20 cellular contexts compared by ENCODE assay signal in genomic region chr10:31999261-31999660, GRCh38. TPM values are rescaled to one million over a fixed set of nuclear protein-coding genes. Genes with fewer than 3 reads are reported as not detected.
A peak's percentile ranks its signal among the peaks of the same experiment; 100 is the strongest.
DNase-seq lines count a peak whose midpoint lies in the region; ATAC-seq, FAIRE-seq and TF ChIP-seq lines count a peak whose summit lies in the region.
"Had no signal": no experiment of that assay in that cellular context is flagged by ENCODE, and none has a peak within 500 bp of the region (broad histone marks: within the 10 kb centered on the region; RNA-seq: fewer than 3 reads in every experiment).

No MANE protein-coding gene starts in this region.

- no peak overlapping the region for H2AFZ ChIP-seq in SK-N-SH (ENCODE audit: low read depth)
- no peak overlapping the region for H2AFZ ChIP-seq in keratinocyte (ENCODE audit: control insufficient read depth, low read length)

- peak; percentile 20 for FAIRE-seq in keratinocyte (lab: Jason Lieb, UNC)
- FAIRE-seq: GM12892, GM18507, H1 had no signal

- TF ChIP-seq EP300 in SK-N-SH (IDR thresholded peaks at IDR 0.05; ENCODE audit: borderline replicate concordance in 1 of 2, low read depth in 1 of 2, low read length in 1 of 2): no peak

- H4K20me1 ChIP-seq in SK-N-SH (ENCODE audit: insufficient read depth): no peaks in the 10 kb centered on the region
- no peaks in the 10 kb centered on the region for H4K20me1 ChIP-seq in keratinocyte (ENCODE audit: control insufficient read depth, extremely low read depth, insufficient read depth, low read length)

- no peak for TF ChIP-seq RAD21 in SK-N-SH (IDR thresholded peaks at IDR 0.05; ENCODE audit: low read length)

- CTCF ChIA-PET in SK-N-SH (lab: Yijun Ruan, JAX): interaction anchor here (1.0 to 1.1 kb wide), 2 partner anchors 9 to 137 kb away, joined by 3 read pairs; no protein-coding TSS in a partner anchor

- TF ChIP-seq CTCF in SK-N-SH (IDR thresholded peaks at IDR 0.05): no peak
- TF ChIP-seq CTCF in keratinocyte (optimal IDR thresholded peaks at IDR 0.05 in 1 of 3, IDR thresholded peaks at IDR 0.05 in 1 of 3, conservative IDR thresholded peaks at IDR 0.05 in 1 of 3; ENCODE audit: extremely low read depth in 1 of 3, insufficient read depth in 2 of 3, low read length in 3 of 3): no peak

- no peaks in the 10 kb centered on the region for H3K9me1 ChIP-seq in keratinocyte (ENCODE audit: control insufficient read depth, extremely low read depth, insufficient read depth, low read length)

- H3K9me3 ChIP-seq in SK-N-SH (no peaks in the 10 kb centered on the region), keratinocyte (ENCODE audit: control insufficient read depth, low read depth, low read length) (no peaks in the 10 kb centered on the region)
- H3K9me3 ChIP-seq: Caco-2 had no signal

- H3K4me2 ChIP-seq in SK-N-SH (no peak overlapping the region), keratinocyte (ENCODE audit: control insufficient read depth, extremely low read depth, insufficient read depth, low read depth, low read length) (no peak overlapping the region)

- dilution Hi-C loops in keratinocyte (cut with MboI; ENCODE audit: extremely low pct_ligation_motif_present, low sequenced_read_pairs): no loop called here

- peaks cover 3% of the 10 kb centered on the region for H3F3A ChIP-seq in SK-N-SH (replicated peaks; ENCODE audit: insufficient read depth)

- H3K4me3 ChIP-seq in SK-N-SH (ENCODE audit: low read depth in 2 of 2, low read length in 1 of 2) (no peak overlapping the region), keratinocyte (ENCODE audit: control insufficient read depth in 2 of 3, extremely low read depth in 1 of 3, insufficient read depth in 2 of 3, low read depth in 1 of 3, low read length in 3 of 3) (no peak overlapping the region)

- no peaks in the 10 kb centered on the region; the same call in 1 of the 2 replicates for H3K79me2 ChIP-seq in SK-N-SH (ENCODE audit: insufficient read depth)
- no peaks in the 10 kb centered on the region for H3K79me2 ChIP-seq in keratinocyte (ENCODE audit: control insufficient read depth, insufficient read depth, low read length)

- no peak overlapping the region for H3K27ac ChIP-seq in SK-N-SH (ENCODE audit: low read depth in 2 of 2, low read length in 1 of 2)
- H3K27ac ChIP-seq in keratinocyte (ENCODE audit: control insufficient read depth, insufficient read depth, low read length): no peak overlapping the region
- H3K27ac ChIP-seq: 22Rv1 had no signal

- H3K36me3 ChIP-seq in SK-N-SH (replicated peaks in 1 of 2; ENCODE audit: control insufficient read depth in 1 of 2, insufficient read depth in 2 of 2, low read length in 1 of 2) (no peaks in the 10 kb centered on the region), keratinocyte (ENCODE audit: control insufficient read depth in 2 of 2, extremely low read depth in 1 of 2, insufficient read depth in 2 of 2, low read length in 2 of 2) (no peaks in the 10 kb centered on the region)

- ATAC-seq in SK-N-SH treated with all-trans-retinoic acid at 6 μM for 48 hours (no peak; the same call in 2 of the 3 replicates), GM21717 (IDR thresholded peaks at IDR 0.05; ENCODE audit: unreplicated experiment) (no peak), GM21737 (IDR thresholded peaks at IDR 0.05; ENCODE audit: unreplicated experiment) (no peak)

- H3K9me2 ChIP-seq in SK-N-SH: no peaks in the 10 kb centered on the region

- H3K27me3 ChIP-seq in SK-N-SH (ENCODE audit: insufficient read depth): no peaks in the 10 kb centered on the region
- H3K27me3 ChIP-seq in keratinocyte (ENCODE audit: control insufficient read depth, extremely low read depth, insufficient read depth, low read length): no peaks in the 10 kb centered on the region

- WGBS in SK-N-SH (ENCODE audit: low lambda C conversion rate): 55% methylated on average over 1 of the region's 1 CpG

- DNase-seq in SK-N-SH (no peak), amniotic epithelial cell (ENCODE audit: low read depth) (peak; percentile 11), keratinocyte (ENCODE audit: low read depth, low spot score) (no peak), NCI-H2227 treated with DMSO at 0.1 percent for 48 hours (lab: John Stamatoyannopoulos, UW) (no peak), NK-92 (lab: John Stamatoyannopoulos, UW; ENCODE audit: unreplicated experiment) (no peak)
- DNase-seq: Caco-2, IMR-90, Karpas-422, MM.1S, NCI-H1092, NCI-H1436 treated with DMSO at 0.1 percent for 48 hours, NCI-H2029, NCI-H526 had no signal

- H3K4me1 ChIP-seq in SK-N-SH (ENCODE audit: control insufficient read depth in 1 of 2, insufficient read depth in 2 of 2, low read depth in 1 of 2, low read length in 1 of 2) (peaks cover 0 to 5% of the 10 kb centered on the region in 2 experiments; a peak in 1 of 4 replicates), keratinocyte (ENCODE audit: control insufficient read depth, extremely low read depth, insufficient read depth, low read length) (no peaks in the 10 kb centered on the region)
- H3K4me1 ChIP-seq: Caco-2 had no signal

- H3K9ac ChIP-seq in SK-N-SH (no peak overlapping the region), keratinocyte (ENCODE audit: control insufficient read depth, extremely low read depth, insufficient read depth, low read length) (no peak overlapping the region)

- POLR2A ChIA-PET in SK-N-SH (lab: Yijun Ruan, JAX): no interaction called here

TF ChIP-seq in SK-N-SH, 30 proteins besides CTCF, POLR2A, EP300 and RAD21:
- TF ChIP-seq FOSL2 (IDR thresholded peaks at IDR 0.05; ENCODE audit: borderline replicate concordance, low read depth) (0 out of 2 replicates have a peak, but pooled peaks have one; percentile 7), GABPA (IDR thresholded peaks at IDR 0.05; ENCODE audit: low read depth) (no peak)

TF ChIP-seq in SK-N-SH treated with all-trans-retinoic acid at 6 μM for 48 hours, 23 proteins besides CTCF, POLR2A, EP300 and RAD21 (continues in another document):
- TF ChIP-seq GLIS3 (CRISPR knock-in tag; IDR thresholded peaks at IDR 0.05) (no peak), SNAI2 (CRISPR knock-in tag; IDR thresholded peaks at IDR 0.05) (no peak), PPARA (CRISPR knock-in tag; IDR thresholded peaks at IDR 0.05; ENCODE audit: borderline replicate concordance) (no peak), OSR1 (CRISPR knock-in tag; IDR thresholded peaks at IDR 0.05) (no peak), ESRRG (CRISPR knock-in tag; IDR thresholded peaks at IDR 0.05) (no peak), CSRNP3 (CRISPR knock-in tag; IDR thresholded peaks at IDR 0.05) (no peak), ZNF70 (CRISPR knock-in tag; IDR thresholded peaks at IDR 0.05) (no peak), TCF4 (CRISPR knock-in tag; IDR thresholded peaks at IDR 0.05; ENCODE audit: borderline replicate concordance) (no peak), ZC3H10 (CRISPR knock-in tag; IDR thresholded peaks at IDR 0.05) (no peak), POU6F1 (CRISPR knock-in tag; IDR thresholded peaks at IDR 0.05; ENCODE audit: borderline replicate concordance, low read depth) (no peak), CSDC2 (CRISPR knock-in tag; IDR thresholded peaks at IDR 0.05) (no peak), ZNF565 (CRISPR knock-in tag; conservative IDR thresholded peaks at IDR 0.05; ENCODE audit: low read depth) (no peak), BACH2 (CRISPR knock-in tag; IDR thresholded peaks at IDR 0.05; ENCODE audit: borderline replicate concordance) (no peak), TOX (CRISPR knock-in tag; IDR thresholded peaks at IDR 0.05; ENCODE audit: borderline replicate concordance) (no peak)

RNA-seq across cellular contexts. Expression of gene KIF5B, which starts 57.0 kb away (rescaled TPM):
- polyA plus RNA-seq in SK-N-SH (2012; rRNA removed) (15.7 and 18.2 TPM in 2 replicates), keratinocyte (50.5 to 82.1 TPM (median 61.9 TPM) in 3 replicates)
- polyA plus RNA-seq in SK-N-SH (2012; cell fraction: cytosol; rRNA removed): 26.0 and 34.5 TPM in 2 replicates
- 8.1 and 17.2 TPM in 2 replicates for polyA plus RNA-seq in SK-N-SH (2012; cell fraction: nucleus; rRNA removed)
- 530 TPM for polyA plus RNA-seq in keratinocyte (2011; ENCODE audit: low read depth)
- polyA plus RNA-seq in keratinocyte (2011; cell fraction: cytosol; rRNA removed): 53.0 and 78.8 TPM in 2 replicates
- 49.7 and 76.4 TPM in 2 replicates for polyA plus RNA-seq in keratinocyte (2011; cell fraction: nucleus; rRNA removed)
- 78.7 and 85.6 TPM in 2 replicates for polyA plus RNA-seq in keratinocyte (2012; ENCODE audit: low replicate concordance)
- polyA minus RNA-seq in keratinocyte: 14.3 to 90.5 TPM (median 37.5 TPM) in 3 replicates
- 72.5 TPM for polyA minus RNA-seq in keratinocyte (2011; cell fraction: cytosol; rRNA and poly(A)+ RNA removed)
- polyA minus RNA-seq in keratinocyte (2011; cell fraction: nucleus; rRNA and poly(A)+ RNA removed): 44.1 and 97.3 TPM in 2 replicates
